Comparison of ENCODE assay signal across 28 cellular contexts in the genomic region with DNA sequence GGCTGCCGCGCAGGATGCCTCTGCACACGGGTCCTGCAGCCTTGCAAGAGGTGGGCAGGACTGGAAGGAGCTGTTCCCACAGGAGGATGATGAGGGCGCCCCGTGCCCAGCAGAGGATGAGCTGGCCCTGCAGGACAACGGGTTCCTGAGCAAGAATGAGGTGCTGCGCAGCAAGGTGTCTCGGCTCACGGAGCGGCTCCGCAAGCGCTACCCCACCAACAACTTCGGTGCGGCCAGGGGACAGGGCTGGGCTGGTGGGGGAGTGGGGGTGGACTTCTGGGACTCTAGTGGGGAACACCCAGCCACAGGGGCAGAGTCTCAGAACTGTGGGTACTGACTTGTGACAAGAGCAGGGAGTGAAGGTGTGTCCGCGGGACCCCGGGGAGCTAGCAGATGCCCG. TPM values are rescaled to one million over a fixed set of nuclear protein-coding genes. Genes with fewer than 3 reads are reported as not detected.
"Had no signal": no experiment of that assay in that cellular context is flagged by ENCODE, and none has a peak within 500 bp of the region (broad histone marks: within the 10 kb centered on the region; RNA-seq: fewer than 3 reads in every experiment).

No MANE protein-coding gene starts in this region.

- H3K4me1 Mint-ChIP-seq: mesothelial cell of epicardium; stimulated activated memory B cell treated with anti-CD40 and anti-IgM and Interleukin-4, amounts not matched to agents 10 μg/mL and 1 μg/mL and 100 μg/mL, for 72 hours had no signal

- ATAC-seq: effector memory CD8-positive, alpha-beta T cell; gastrocnemius medialis; left lobe of liver; mucosa of descending colon; pancreas; right lobe of liver; stimulated activated memory B cell treated with anti-CD40 and anti-IgM and Interleukin-4, amounts not matched to agents 10 μg/mL and 1 μg/mL and 100 μg/mL, for 72 hours; stimulated activated naive CD8-positive, alpha-beta T cell treated with anti-CD3 and anti-CD28 coated beads, Interleukin-15, Interleukin-2, amounts not matched to agents 100 U/mL and 50 U/mL, for 24 hours had no signal

- H3K4me3 Mint-ChIP-seq: central memory CD8-positive, alpha-beta T cell; effector memory CD8-positive, alpha-beta T cell; mesothelial cell of epicardium; naive B cell; nephron progenitor cell; stimulated activated memory B cell treated with anti-CD40 and anti-IgM and Interleukin-4, amounts not matched to agents 10 μg/mL and 1 μg/mL and 100 μg/mL, for 72 hours had no signal

- FAIRE-seq: endometrium, keratinocyte, pancreas, urothelium cell line had no signal

- H3K4me3 ChIP-seq: gastrocnemius medialis, mucosa of descending colon, pancreas, right lobe of liver, testis, tibial artery, upper lobe of left lung had no signal

- H3K9me3 Mint-ChIP-seq: central memory CD8-positive, alpha-beta T cell; effector memory CD8-positive, alpha-beta T cell; mesothelial cell of epicardium; naive B cell; nephron progenitor cell; stimulated activated memory B cell treated with anti-CD40 and anti-IgM and Interleukin-4, amounts not matched to agents 10 μg/mL and 1 μg/mL and 100 μg/mL, for 72 hours had no signal

- H3K9me3 ChIP-seq: gastrocnemius medialis, mucosa of descending colon, pancreas, right lobe of liver, testis, tibial artery, upper lobe of left lung had no signal

- H3K27me3 Mint-ChIP-seq: central memory CD8-positive, alpha-beta T cell; effector memory CD8-positive, alpha-beta T cell; naive B cell; progenitor cell of endocrine pancreas; stimulated activated memory B cell treated with anti-CD40 and anti-IgM and Interleukin-4, amounts not matched to agents 10 μg/mL and 1 μg/mL and 100 μg/mL, for 72 hours had no signal

- DNase-seq: cortex of kidney; effector memory CD8-positive, alpha-beta T cell; foreskin fibroblast; gastrocnemius medialis; mesenchymal stem cell; mucosa of descending colon; naive B cell; nephron progenitor cell; occipital lobe; stimulated activated CD4-positive, alpha-beta T cell treated with anti-CD3 and anti-CD28 coated beads, Interleukin-4, amount 100 ng/mL, for 4 hours; stimulated activated naive CD8-positive, alpha-beta T cell treated with anti-CD3 and anti-CD28 coated beads, Interleukin-15, Interleukin-2, amounts not matched to agents 100 U/mL and 50 U/mL, for 24 hours; substantia nigra; testis; tibial artery; upper lobe of left lung had no signal

- H3K27ac ChIP-seq: gastrocnemius medialis, pancreas, right lobe of liver, testis, tibial artery, upper lobe of left lung had no signal

- H3K27me3 ChIP-seq: gastrocnemius medialis, pancreas, right lobe of liver, testis, tibial artery, upper lobe of left lung had no signal

- H3K4me1 ChIP-seq: gastrocnemius medialis, pancreas, right lobe of liver, testis, tibial artery, upper lobe of left lung had no signal

- H3K27ac Mint-ChIP-seq: mesothelial cell of epicardium; naive B cell; progenitor cell of endocrine pancreas; stimulated activated memory B cell treated with anti-CD40 and anti-IgM and Interleukin-4, amounts not matched to agents 10 μg/mL and 1 μg/mL and 100 μg/mL, for 72 hours had no signal

RNA-seq across cellular contexts. Expression of a gene that starts 18.8 kb away (rescaled TPM):
- total RNA-seq: dermis microvascular lymphatic vessel endothelial cell, glomerular endothelial cell, lung microvascular endothelial cell had no signal
- polyA plus RNA-seq: keratinocyte had no signal
